8 cellular contexts compared by ENCODE assay signal in genomic region chr6:36735110-36735971, GRCh38. TPM values are rescaled to one million over a fixed set of nuclear protein-coding genes. Genes with fewer than 3 reads are reported as not detected.
DNase-seq lines count a peak whose midpoint lies in the region; ATAC-seq and TF ChIP-seq lines count a peak whose summit lies in the region.

No MANE protein-coding gene starts in this region.

- peak overlapping the region in 1 of 2 donors; percentile 20 for H3K9ac ChIP-seq in liver (ENCODE audit: low read depth in 1 of 2, low read length in 2 of 2)

- H3K36me3 ChIP-seq in brain microvascular endothelial cell (replicated peaks) (no peaks in the 10 kb centered on the region), liver (ENCODE audit: control insufficient read depth in 4 of 4, insufficient read depth in 3 of 4, low read depth in 1 of 4, low read length in 3 of 4) (no peaks in the 10 kb centered on the region), thoracic aorta (no peaks in the 10 kb centered on the region)

- H3K4me3 ChIP-seq in brain microvascular endothelial cell (ENCODE audit: low read depth, low read length), result peak overlapping the region; percentile 5
- no peak overlapping the region for H3K4me3 ChIP-seq in liver (ENCODE audit: low read depth in 1 of 3, low read length in 3 of 3)
- H3K4me3 ChIP-seq in thoracic aorta, result peak overlapping the region; percentile 65

- DNase-seq in EL (peak; percentile 78), NCI-H2029 treated with DMSO at 0.1 percent for 48 hours (lab: John Stamatoyannopoulos, UW) (peak; percentile 36), brain microvascular endothelial cell (peak; percentile 53), thoracic aorta (ENCODE audit: low spot score) (peak; percentile 77), NCI-H1092 (lab: John Stamatoyannopoulos, UW) (no peak), NCI-H1105 treated with DMSO at 0.1 percent for 48 hours (lab: John Stamatoyannopoulos, UW) (no peak), iPS-NIHi7 (ENCODE audit: extremely low spot score) (no peak)

- in situ Hi-C loops in brain microvascular endothelial cell (cut with HindIII; ENCODE audit: low pct_ligation_motif_present, low sequenced_read_pairs), result no loop called here

- WGBS in liver, result 29% methylated on average over 23 of the region's 23 CpGs

- TF ChIP-seq RAD21 in liver (IDR thresholded peaks at IDR 0.05), result no peak

- ATAC-seq in thoracic aorta (ENCODE audit: insufficient number of reproducible peaks, low FRiP score, low read depth), result peak; percentile 78

- TF ChIP-seq CTCF in brain microvascular endothelial cell (IDR thresholded peaks at IDR 0.05; ENCODE audit: low read depth, low read length, missing control alignments) (peak; percentile 19), liver (IDR thresholded peaks at IDR 0.05; ENCODE audit: low read depth, low read length, missing input control) (peak; percentile 3), thoracic aorta (IDR thresholded peaks at IDR 0.05) (peak; percentile 28)

- no peaks in the 10 kb centered on the region for H3K9me3 ChIP-seq in liver (ENCODE audit: control insufficient read depth in 4 of 4, low read length in 3 of 4)
- H3K9me3 ChIP-seq in thoracic aorta, result no peaks in the 10 kb centered on the region

- H3K4me1 ChIP-seq in liver (ENCODE audit: control insufficient read depth in 4 of 4, insufficient read depth in 4 of 4, low read length in 3 of 4), result peaks cover 0 to 3% (median 0%) of the 10 kb centered on the region in 4 donors
- peaks cover 5 to 17% of the 10 kb centered on the region in 2 donors for H3K4me1 ChIP-seq in thoracic aorta (ENCODE audit: control insufficient read depth in 1 of 2, low read depth in 2 of 2)

- H3K27ac ChIP-seq in brain microvascular endothelial cell, result no peak overlapping the region
- H3K27ac ChIP-seq in liver (ENCODE audit: low read depth in 1 of 2, low read length in 2 of 2), result peak overlapping the region; percentile 45 to 52
- peak overlapping the region; percentile 75 to 84 for H3K27ac ChIP-seq in thoracic aorta

- no peaks in the 10 kb centered on the region for H3K27me3 ChIP-seq in brain microvascular endothelial cell (replicated peaks)
- H3K27me3 ChIP-seq in liver (ENCODE audit: control insufficient read depth in 4 of 4, insufficient read depth in 4 of 4, low read length in 3 of 4), result no peaks in the 10 kb centered on the region
- H3K27me3 ChIP-seq in thoracic aorta (replicated peaks; ENCODE audit: insufficient read depth), result no peaks in the 10 kb centered on the region

TF ChIP-seq in liver, 16 proteins besides CTCF, POLR2A, EP300 and RAD21:
- TF ChIP-seq TAF1 (conservative IDR thresholded peaks at IDR 0.05), result no peak
- TF ChIP-seq YY1 (IDR thresholded peaks at IDR 0.05), result no peak
- TF ChIP-seq NR2F2 (IDR thresholded peaks at IDR 0.05), result no peak
- no peak for TF ChIP-seq JUND (IDR thresholded peaks at IDR 0.05)
- no peak for TF ChIP-seq RXRA (IDR thresholded peaks at IDR 0.05)
- no peak for TF ChIP-seq HNF4G (IDR thresholded peaks at IDR 0.05)
- TF ChIP-seq SP1 (IDR thresholded peaks at IDR 0.05), result no peak
- TF ChIP-seq GABPA (IDR thresholded peaks at IDR 0.05 in 1 of 2, conservative IDR thresholded peaks at IDR 0.05 in 1 of 2), result no peak
- no peak for TF ChIP-seq ATF3 (IDR thresholded peaks at IDR 0.05)
- no peak for TF ChIP-seq HNF4A (conservative IDR thresholded peaks at IDR 0.05)
- no peak for TF ChIP-seq EGR1 (IDR thresholded peaks at IDR 0.05; ENCODE audit: low read depth in 2 of 2)
- no peak for TF ChIP-seq MAX (IDR thresholded peaks at IDR 0.05)
- no peak for TF ChIP-seq FOXA2 (IDR thresholded peaks at IDR 0.05)
- no peak for TF ChIP-seq ZBTB33 (IDR thresholded peaks at IDR 0.05)
- no peak for TF ChIP-seq REST (IDR thresholded peaks at IDR 0.05)
TF ChIP-seq in liver: peak in this region for 0.

RNA-seq across cellular contexts. Expression of gene RAB44, which starts 37.7 kb away (rescaled TPM):
- total RNA-seq in liver (1 to 10 TPM in 1 of 2 donors, under 1 TPM in 1; 0.08 to 1.3 TPM), thoracic aorta (under 1 TPM in 1 of 2 donors, not detected in 1; 0.27 TPM)
- polyA plus RNA-seq in liver, result under 1 TPM in 1 of 2 donors, not detected in 1; 0.02 TPM

RNA-seq across cellular contexts. Expression of gene CDKN1A, which starts 56.8 kb away (rescaled TPM):
- 10 to 100 TPM in 1 of 2 donors, 1 to 10 TPM in 1; 3.2 to 41.7 TPM for total RNA-seq in liver
- 10 to 100 TPM; 15.9 to 25.2 TPM for polyA plus RNA-seq in liver
- total RNA-seq in thoracic aorta, result 100 to 1,000 TPM; 311 to 457 TPM

Comparison
In these comparisons a context has a peak if more than half of its experiments do, and no peak if none do; other contexts are left out.
1. DNase-seq: peak in EL (single experiment), NCI-H2029 treated with DMSO at 0.1 percent for 48 hours (single experiment), brain microvascular endothelial cell (single experiment) and thoracic aorta (single experiment); none in NCI-H1092 (single experiment), NCI-H1105 treated with DMSO at 0.1 percent for 48 hours (single experiment) and iPS-NIHi7 (single experiment).
2. H3K4me3 ChIP-seq: peak in brain microvascular endothelial cell (single experiment) and thoracic aorta (single experiment); none in liver (0 of 3).
3. RNA of gene CDKN1A, which starts 56.8 kb away (total RNA-seq): 311 to 457 TPM in thoracic aorta; 3.2 to 41.7 TPM in liver; every median in the first group is over 4 times any median in the second.
4. Peak in every context shown above with its lines, with median percentiles within 50 percentile points of each other: CTCF ChIP-seq.